ENCODE assay signal across 1 cellular context in genomic region chr4:123869517-123870282, GRCh38.
TF ChIP-seq lines count a peak whose summit lies in the region.

No MANE protein-coding gene starts in this region.

TF ChIP-seq in H1, 55 proteins besides CTCF, POLR2A, EP300 and RAD21 (continued from another document):
- TF ChIP-seq SAP30 (IDR thresholded peaks at IDR 0.05; ENCODE audit: insufficient read depth, insufficient replicate concordance, low read length) (no peak), CHD2 (IDR thresholded peaks at IDR 0.05; ENCODE audit: low read length) (no peak), TAF1 (IDR thresholded peaks at IDR 0.05; ENCODE audit: low read depth, low read length) (no peak)
